8 cellular contexts compared by ENCODE assay signal in genomic region chr17:43359469-43360105, GRCh38. TPM values are rescaled to one million over a fixed set of nuclear protein-coding genes. Genes with fewer than 3 reads are reported as not detected.
DNase-seq lines count a peak whose midpoint lies in the region; ATAC-seq and TF ChIP-seq lines count a peak whose summit lies in the region.

No MANE protein-coding gene starts in this region.

- peak overlapping the region; percentile 87 to 99 (median 96) for H3K4me3 Mint-ChIP-seq in naive thymus-derived CD4-positive, alpha-beta T cell

- peak overlapping the region; percentile 22 for H3K18ac ChIP-seq in IMR-90 (ENCODE audit: low read depth, low read length)

- H3K4me1 ChIP-seq in IMR-90 (ENCODE audit: control insufficient read depth, insufficient read depth, low read length) (peaks cover 15% of the 10 kb centered on the region), breast epithelium (no peaks in the 10 kb centered on the region)
- peaks cover 13 to 14% of the 10 kb centered on the region in 2 donors for H3K4me1 ChIP-seq in naive thymus-derived CD4-positive, alpha-beta T cell (ENCODE audit: control insufficient read depth in 2 of 2, insufficient read depth in 2 of 2, low read length in 2 of 2)

- peak overlapping the region; percentile 86 for H3K23ac ChIP-seq in IMR-90 (ENCODE audit: low read depth, low read length)

- TF ChIP-seq POLR2A in IMR-90 (IDR thresholded peaks at IDR 0.05; ENCODE audit: low read depth, low read length) (no peak), breast epithelium (IDR thresholded peaks at IDR 0.05) (no peak)

- H2BK5ac ChIP-seq in IMR-90 (ENCODE audit: low read depth, low read length, poor library complexity, severe bottlenecking) = peak overlapping the region; percentile 93

- no peaks in the 10 kb centered on the region for H3K36me3 ChIP-seq in IMR-90 (ENCODE audit: control insufficient read depth, insufficient read depth, low read length)
- H3K36me3 ChIP-seq in breast epithelium = no peaks in the 10 kb centered on the region
- no peaks in the 10 kb centered on the region for H3K36me3 ChIP-seq in naive thymus-derived CD4-positive, alpha-beta T cell (ENCODE audit: control insufficient read depth in 2 of 3, insufficient read depth in 3 of 3, low read length in 3 of 3)

- H3K27ac ChIP-seq in IMR-90 (ENCODE audit: insufficient read depth, low read length) (peak overlapping the region; percentile 39; the same call in 1 of the 2 replicates), breast epithelium (peak overlapping the region; percentile 95 to 97)
- peak overlapping the region; percentile 95 for H3K27ac ChIP-seq in naive thymus-derived CD4-positive, alpha-beta T cell (ENCODE audit: low read depth, low read length)

- DNase-seq in AG04449 (ENCODE audit: low read depth, low spot score) (no peak), IMR-90 (no peak), breast epithelium (ENCODE audit: low spot score in 2 of 2) (no peak), NCI-H526 (lab: John Stamatoyannopoulos, UW) (no peak), NOMO-1 treated with dmso at 0.1 percent for 144 hours (lab: John Stamatoyannopoulos, UW; ENCODE audit: unreplicated experiment) (no peak), epidermal melanocyte (ENCODE audit: insufficient read length, low spot score) (no peak)
- DNase-seq in naive thymus-derived CD4-positive, alpha-beta T cell = peak in 3 of 9 donors; percentile 12 to 17 (median 16)
- DNase-seq in stimulated activated naive CD4-positive, alpha-beta T cell (lab: John Stamatoyannopoulos, UW) = no peak

- peaks cover 7% of the 10 kb centered on the region for H3K9me1 ChIP-seq in IMR-90 (ENCODE audit: insufficient read depth, low read length)

- peak overlapping the region; percentile 62; the same call in 1 of the 2 replicates for H3K9ac ChIP-seq in IMR-90 (ENCODE audit: low read depth, low read length)

- H2BK20ac ChIP-seq in IMR-90 (ENCODE audit: low read depth, low read length) = peak overlapping the region; percentile 32; the same call in 1 of the 2 replicates

- H4K8ac ChIP-seq in IMR-90 (ENCODE audit: low read depth in 2 of 2, low read length in 2 of 2) = peak overlapping the region; percentile 17 to 70

- H3K4me3 ChIP-seq in AG04449 (ENCODE audit: low read depth, low read length) (peak overlapping the region; percentile 58), IMR-90 (ENCODE audit: insufficient read depth, low read depth, low read length) (no peak overlapping the region; the same call in 1 of the 2 replicates), breast epithelium (peak overlapping the region; percentile 52 to 68 (median 60))
- H3K4me3 ChIP-seq in naive thymus-derived CD4-positive, alpha-beta T cell (ENCODE audit: low read length) = peak overlapping the region; percentile 71

- in situ Hi-C loops in IMR-90 (cut with MboI; ENCODE audit: low sequenced_read_pairs) = loop anchor here (25.0 kb wide), 1 partner anchor 372 kb away; the partner anchor contains the start of genes PTGES3L, RPL27 and RUNDC1

- peak overlapping the region; percentile 88; the same call in 1 of the 2 replicates for H3K56ac ChIP-seq in IMR-90 (ENCODE audit: extremely low read depth, insufficient read depth, low read length)

- H4K91ac ChIP-seq in IMR-90 (ENCODE audit: insufficient read depth, low read depth, low read length) = peak overlapping the region; percentile 68; the same call in 1 of the 2 replicates

- H2AK5ac ChIP-seq in IMR-90 (ENCODE audit: low read depth, low read length) = peak overlapping the region; percentile 33

- WGBS in IMR-90 (ENCODE audit: extremely low coverage in 2 of 2, insufficient read length in 1 of 2), 2 experiments = 60% methylated on average over 4 of the region's 17 CpGs; no CpG with 5 or more reads in 1 of the 2 experiments

- peak overlapping the region; percentile 22; the same call in 2 of the 3 replicates for H2BK15ac ChIP-seq in IMR-90 (ENCODE audit: low read depth, low read length)

- peaks cover 0 to 13% (median 0%) of the 10 kb centered on the region in 11 donors for H3K9me3 Mint-ChIP-seq in naive thymus-derived CD4-positive, alpha-beta T cell

- H3K27ac Mint-ChIP-seq in naive thymus-derived CD4-positive, alpha-beta T cell = peak overlapping the region; percentile 98 to 100 (median 100)

- H2AK9ac ChIP-seq in IMR-90 (replicated peaks; ENCODE audit: low read depth, low read length, poor library complexity) = peak overlapping the region; percentile 16

- peaks cover 9 to 48% (median 34%) of the 10 kb centered on the region in 7 donors for H3K4me1 Mint-ChIP-seq in naive thymus-derived CD4-positive, alpha-beta T cell

- peak overlapping the region; percentile 29 for H2AFZ ChIP-seq in IMR-90 (replicated peaks; ENCODE audit: low read length, poor library complexity)

- dilution Hi-C loops in IMR-90 (cut with HindIII; ENCODE audit: low sequenced_read_pairs, unreplicated experiment) = no loop called here

- H4K5ac ChIP-seq in IMR-90 (ENCODE audit: low read depth, low read length) = peak overlapping the region; percentile 6

- H3K36me3 Mint-ChIP-seq in naive thymus-derived CD4-positive, alpha-beta T cell = peaks cover 0 to 5% (median 0%) of the 10 kb centered on the region in 5 donors

- intact Hi-C loops in IMR-90 (cut with micrococcal nuclease) = no loop called here
- intact Hi-C loops in breast epithelium (cut with DNase I; ENCODE audit: low total_unique reads) = no loop called here
- intact Hi-C loops in naive thymus-derived CD4-positive, alpha-beta T cell (cut with micrococcal nuclease) = loop anchor here (1.0 to 10.0 kb wide), 12 partner anchors 9 to 1345 kb away; partner anchors contain the start of genes BECN1 (in 1 of the 2), DNAJC7 (in 1 of the 2), RPL27 (in 1 of the 2) and STAT3 (in 1 of the 2)

- peak overlapping the region; percentile 79; the same call in 1 of the 2 replicates for H3K4ac ChIP-seq in IMR-90 (ENCODE audit: low read depth, low read length)

- TF ChIP-seq RAD21 in IMR-90 (IDR thresholded peaks at IDR 0.05; ENCODE audit: low read length) = no peak

- peaks cover 5% of the 10 kb centered on the region; the same call in 1 of the 2 replicates for H4K20me1 ChIP-seq in IMR-90 (ENCODE audit: insufficient read depth, low read length)

- H3K9me3 ChIP-seq in IMR-90 (ENCODE audit: control insufficient read depth, insufficient read depth, low read length) (no peaks in the 10 kb centered on the region), breast epithelium (no peaks in the 10 kb centered on the region)
- no peaks in the 10 kb centered on the region for H3K9me3 ChIP-seq in naive thymus-derived CD4-positive, alpha-beta T cell (ENCODE audit: control insufficient read depth in 2 of 3, low read length in 3 of 3)

- BruUV-seq in IMR-90 (replicated peaks; lab: Mats Ljungman, UMichigan) = no TSS peak

- peaks cover 0 to 25% of the 10 kb centered on the region in 2 experiments; a peak in 2 of 4 replicates for H3K79me1 ChIP-seq in IMR-90 (ENCODE audit: low read depth in 1 of 2, low read length in 2 of 2)

- peak overlapping the region; percentile 81 for H3K14ac ChIP-seq in IMR-90 (replicated peaks; ENCODE audit: low read depth, low read length)

- peak overlapping the region; percentile 80 for H3K4me2 ChIP-seq in IMR-90 (ENCODE audit: low read depth, low read length)

- CTCF ChIA-PET in AG04449 (lab: Yijun Ruan, JAX) = interaction anchor here (0.9 to 3.7 kb wide), 4 partner anchors 20 to 25 kb away, joined by 3 to 23 read pairs (median 3); no protein-coding TSS in a partner anchor
- CTCF ChIA-PET in IMR-90 (lab: Yijun Ruan, JAX) = interaction anchor here (1.6 kb wide), 1 partner anchor 20 kb away, joined by 7 read pairs; no protein-coding TSS in a partner anchor
- CTCF ChIA-PET in naive thymus-derived CD4-positive, alpha-beta T cell (lab: Charles Lee) = interaction anchor here (1.0 to 3.9 kb wide), 2 partner anchors 29 to 124 kb away, joined by 3 to 17 read pairs; partner anchors contain the start of gene DHX8

- peaks cover 0 to 9% (median 0%) of the 10 kb centered on the region in 5 donors for H3K27me3 Mint-ChIP-seq in naive thymus-derived CD4-positive, alpha-beta T cell

- H3K27me3 ChIP-seq in IMR-90 (ENCODE audit: control insufficient read depth, insufficient read depth, low read length) (no peaks in the 10 kb centered on the region), breast epithelium (no peaks in the 10 kb centered on the region)
- H3K27me3 ChIP-seq in naive thymus-derived CD4-positive, alpha-beta T cell (ENCODE audit: control insufficient read depth in 2 of 2, insufficient read depth in 2 of 2, low read length in 2 of 2) = no peaks in the 10 kb centered on the region

- H2BK120ac ChIP-seq in IMR-90 (ENCODE audit: low read depth, low read length) = peak overlapping the region; percentile 49

- POLR2A ChIA-PET in AG04449 (lab: Yijun Ruan, JAX) = interaction anchor here (1.2 to 1.8 kb wide), 2 partner anchors 8 to 1548 kb away, joined by 3 to 5 read pairs; no protein-coding TSS in a partner anchor
- POLR2A ChIA-PET in IMR-90 (lab: Charles Lee; ENCODE audit: unreplicated experiment) = interaction anchor here (1.8 kb wide), 1 partner anchor 9 kb away, joined by 16 read pairs; no protein-coding TSS in a partner anchor
- POLR2A ChIA-PET in naive thymus-derived CD4-positive, alpha-beta T cell (lab: Charles Lee) = interaction anchor here (0.6 to 16.6 kb wide), 26 partner anchors 10 to 781 kb away, joined by 3 to 795 read pairs (median 7); partner anchors contain the start of genes ARL4D, DHX8, IFI35 and NBR1

- ATAC-seq in IMR-90 (ENCODE audit: low read depth) = no peak
- no peak for ATAC-seq in naive thymus-derived CD4-positive, alpha-beta T cell

- TF ChIP-seq CTCF in AG04449 (IDR thresholded peaks at IDR 0.05; ENCODE audit: insufficient read depth, low read length, missing control alignments) = no peak
- no peak for TF ChIP-seq CTCF in IMR-90 (conservative IDR thresholded peaks at IDR 0.05; ENCODE audit: low read depth, low read length)
- TF ChIP-seq CTCF in breast epithelium (IDR thresholded peaks at IDR 0.05) = no peak

TF ChIP-seq in IMR-90, 13 proteins besides CTCF, POLR2A, EP300 and RAD21:
- TF ChIP-seq RFX5 (IDR thresholded peaks at IDR 0.05; ENCODE audit: low read depth, low read length) = no peak
- TF ChIP-seq, protein P1, sequence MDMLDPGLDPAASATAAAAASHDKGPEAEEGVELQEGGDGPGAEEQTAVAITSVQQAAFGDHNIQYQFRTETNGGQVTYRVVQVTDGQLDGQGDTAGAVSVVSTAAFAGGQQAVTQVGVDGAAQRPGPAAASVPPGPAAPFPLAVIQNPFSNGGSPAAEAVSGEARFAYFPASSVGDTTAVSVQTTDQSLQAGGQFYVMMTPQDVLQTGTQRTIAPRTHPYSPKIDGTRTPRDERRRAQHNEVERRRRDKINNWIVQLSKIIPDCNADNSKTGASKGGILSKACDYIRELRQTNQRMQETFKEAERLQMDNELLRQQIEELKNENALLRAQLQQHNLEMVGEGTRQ (IDR thresholded peaks at IDR 0.05; ENCODE audit: low read depth, low read length) = no peak
- no peak for TF ChIP-seq NFE2L2 (IDR thresholded peaks at IDR 0.05; ENCODE audit: low read depth, low read length)

RNA-seq across cellular contexts. Expression of gene ARL4D, which starts 39.2 kb away (rescaled TPM):
- total RNA-seq in IMR-90 (2012; rRNA removed) (12.5 and 12.8 TPM in 2 replicates), breast epithelium (10 to 100 TPM in 1 of 3 donors, 1 to 10 TPM in 2; 6.1 to 15.4 (median 7.2) TPM)
- polyA plus RNA-seq in IMR-90 (2012; rRNA removed) = 25.5 and 30.7 TPM in 2 replicates
- 25.6 and 28.6 TPM in 2 replicates for polyA plus RNA-seq in IMR-90 (2012; cell fraction: cytosol; rRNA removed)
- 8.6 and 16.0 TPM in 2 replicates for polyA plus RNA-seq in IMR-90 (2012; cell fraction: nucleus; rRNA removed; ENCODE audit: low replicate concordance)
- total RNA-seq in naive thymus-derived CD4-positive, alpha-beta T cell = 1 to 10 TPM; 1.7 to 4.8 (median 2.2) TPM
- polyA plus RNA-seq in naive thymus-derived CD4-positive, alpha-beta T cell = 1 to 10 TPM; 1.3 to 1.4 TPM

Comparison
In these comparisons a context has a peak if more than half of its experiments do, and no peak if none do; other contexts are left out.
1. H3K27ac ChIP-seq: peak in every context shown above with its lines; median percentile 96 in breast epithelium; 95 in naive thymus-derived CD4-positive, alpha-beta T cell; 39 in IMR-90.
2. intact Hi-C loops: an anchor here in naive thymus-derived CD4-positive, alpha-beta T cell (1.0 to 10.0 kb wide); none called in IMR-90 and breast epithelium.